ENCODE assay signal across 16 cellular contexts in genomic region chr2:181785677-181786344, GRCh38.
DNase-seq lines count a peak whose midpoint lies in the region; ATAC-seq and TF ChIP-seq lines count a peak whose summit lies in the region.
"Had no signal": no experiment of that assay in that cellular context is flagged by ENCODE, and none has a peak within 500 bp of the region (broad histone marks: within the 10 kb centered on the region; RNA-seq: fewer than 3 reads in every experiment).

No MANE protein-coding gene starts in this region.

- DNase-seq in GM04504 (ENCODE audit: low read depth) (peak; percentile 70), RKO (ENCODE audit: low spot score) (peak; percentile 18), fibroblast of lung (ENCODE audit: low read depth in 2 of 2) (peak; percentile 70), skeletal muscle cell (ENCODE audit: low read depth) (peak; percentile 41), GDM1 (lab: John Stamatoyannopoulos, UW) (no peak), Right ventricle myocardium superior (no peak), OCI-M2 (lab: John Stamatoyannopoulos, UW; ENCODE audit: unreplicated experiment) (no peak)
- DNase-seq: activated naive CD4-positive, alpha-beta T cell treated with anti-CD3 and anti-CD28 coated beads, Interleukin-2, amount 50 U/mL, for 16 hours; Caco-2; heart right ventricle; OCI-M1; stimulated activated CD4-positive, alpha-beta T cell treated with anti-CD3 and anti-CD28 coated beads, Interleukin-1b, Interleukin-23, amount 100 ng/mL, for 48 hours; stimulated activated naive CD4-positive, alpha-beta T cell; T1000 had no signal

- H3K4me1 ChIP-seq in fibroblast of lung (ENCODE audit: control insufficient read depth, extremely low read depth, insufficient read depth, low read length) = peaks cover 21% of the 10 kb centered on the region

- H3K27me3 ChIP-seq in fibroblast of lung (ENCODE audit: control insufficient read depth, insufficient read depth, low read length) = no peaks in the 10 kb centered on the region
- H3K27me3 ChIP-seq: heart right ventricle had no signal

- H3K4me3 ChIP-seq in fibroblast of lung (replicated peaks in 1 of 4; ENCODE audit: control extremely low read depth in 1 of 4, insufficient read depth in 1 of 4, low read depth in 3 of 4, low read length in 4 of 4) (no peak overlapping the region), skeletal muscle cell (ENCODE audit: low read depth, low read length) (no peak overlapping the region)
- H3K4me3 ChIP-seq: heart right ventricle, lung had no signal

- intact Hi-C loops in Right ventricle myocardium superior (cut with DNase I) = no loop called here

- no peak for TF ChIP-seq CTCF in fibroblast of lung (conservative IDR thresholded peaks at IDR 0.05 in 1 of 2, IDR thresholded peaks at IDR 0.05 in 1 of 2; ENCODE audit: low read depth in 1 of 2, low read length in 2 of 2)

- no peaks in the 10 kb centered on the region for H3K79me2 ChIP-seq in fibroblast of lung (ENCODE audit: control insufficient read depth, insufficient read depth, low read length)

- no peaks in the 10 kb centered on the region for H4K20me1 ChIP-seq in fibroblast of lung (ENCODE audit: control insufficient read depth, extremely low read depth, insufficient read depth, low read length)

- ATAC-seq in Right ventricle myocardium superior (ENCODE audit: poor library complexity) (no peak), GM19463 (IDR thresholded peaks at IDR 0.05; ENCODE audit: unreplicated experiment) (no peak)
- ATAC-seq: heart right ventricle had no signal

- H3K27ac ChIP-seq in fibroblast of lung (ENCODE audit: insufficient read depth, low read length) = peak overlapping the region; percentile 29
- H3K27ac ChIP-seq: heart right ventricle had no signal

- no peaks in the 10 kb centered on the region for H3K36me3 ChIP-seq in fibroblast of lung (ENCODE audit: control insufficient read depth, insufficient read depth, low read length)
- H3K36me3 ChIP-seq: heart right ventricle had no signal

- H3K9me3 ChIP-seq in fibroblast of lung (ENCODE audit: control insufficient read depth, insufficient read depth, low read depth, low read length) = no peaks in the 10 kb centered on the region
- H3K9me3 ChIP-seq: Caco-2, heart right ventricle had no signal

- H2AFZ ChIP-seq in fibroblast of lung (ENCODE audit: low read length) = no peak overlapping the region

- no peak overlapping the region for H3K4me2 ChIP-seq in fibroblast of lung (ENCODE audit: extremely low read depth, insufficient read depth, low read length)

- H3K9ac ChIP-seq in fibroblast of lung (ENCODE audit: insufficient read depth, low read length) = no peak overlapping the region

Comparison
In these comparisons a context has a peak if more than half of its experiments do, and no peak if none do; other contexts are left out.
1. DNase-seq: peak in GM04504 (single experiment), RKO (single experiment), fibroblast of lung (2 of 2) and skeletal muscle cell (single experiment); none in GDM1 (single experiment), Right ventricle myocardium superior (single experiment) and OCI-M2 (single experiment).